In genomic region chr10:95413608-95414007, GRCh38 we compare ENCODE assay signal across 1 cellular context.
TF ChIP-seq lines count a peak whose summit lies in the region.

No MANE protein-coding gene starts in this region.

TF ChIP-seq in IMR-90, 13 proteins besides CTCF, POLR2A, EP300 and RAD21:
- no peak for TF ChIP-seq MXI1 (IDR thresholded peaks at IDR 0.05; ENCODE audit: borderline replicate concordance, low read depth, low read length)
- no peak for TF ChIP-seq SMC3 (IDR thresholded peaks at IDR 0.05; ENCODE audit: low read depth, low read length)
- no peak for TF ChIP-seq CHD1 (IDR thresholded peaks at IDR 0.05; ENCODE audit: low read depth, low read length)
